Comparison of ENCODE assay signal across 1 cellular context in genomic region chr15:89543389-89543788, GRCh38.
TF ChIP-seq lines count a peak whose summit lies in the region.

No MANE protein-coding gene starts in this region.

TF ChIP-seq in K562, 482 proteins besides CTCF, POLR2A, EP300 and RAD21 (continued from another document):
- TF ChIP-seq USF2 (CRISPR knock-in tag; IDR thresholded peaks at IDR 0.05): peak; percentile 78
- no peak for TF ChIP-seq ZNF77 (CRISPR knock-in tag; IDR thresholded peaks at IDR 0.05)
- TF ChIP-seq ZBTB49 (CRISPR knock-in tag; IDR thresholded peaks at IDR 0.05; ENCODE audit: borderline replicate concordance): no peak
- no peak for TF ChIP-seq E2F8 (IDR thresholded peaks at IDR 0.05; ENCODE audit: low read depth, partially characterized antibody)
- TF ChIP-seq RAD51 (IDR thresholded peaks at IDR 0.05; ENCODE audit: borderline replicate concordance, low read depth): peak; percentile 42
- TF ChIP-seq ETV6 (IDR thresholded peaks at IDR 0.05; ENCODE audit: borderline replicate concordance in 1 of 2, low read depth in 2 of 2, low read length in 1 of 2): no peak
- no peak for TF ChIP-seq ETV6 (CRISPR knock-in tag; IDR thresholded peaks at IDR 0.05; ENCODE audit: borderline replicate concordance)
- TF ChIP-seq ZNF253 (CRISPR knock-in tag; conservative IDR thresholded peaks at IDR 0.05): no peak
- no peak for TF ChIP-seq SP1 (CRISPR knock-in tag; IDR thresholded peaks at IDR 0.05)
- TF ChIP-seq HNRNPH1 (optimal IDR thresholded peaks at IDR 0.05; ENCODE audit: low read depth, low read length): no peak
- TF ChIP-seq GMEB1 (CRISPR knock-in tag; IDR thresholded peaks at IDR 0.05): no peak
- no peak for TF ChIP-seq ID3 (CRISPR knock-in tag; IDR thresholded peaks at IDR 0.05)
- no peak for TF ChIP-seq ID3 (tag; IDR thresholded peaks at IDR 0.05)
- no peak for TF ChIP-seq RBBP5 (IDR thresholded peaks at IDR 0.05; ENCODE audit: borderline replicate concordance, insufficient read depth, low read length, poor library complexity, severe bottlenecking)
- peak; percentile 77 for TF ChIP-seq USF1 (CRISPR knock-in tag; IDR thresholded peaks at IDR 0.05)
- no peak for TF ChIP-seq CEBPB (tag; IDR thresholded peaks at IDR 0.05)
- TF ChIP-seq CBX5 (IDR thresholded peaks at IDR 0.05; ENCODE audit: borderline replicate concordance, low read depth): no peak
- TF ChIP-seq ZNF280B (CRISPR knock-in tag; IDR thresholded peaks at IDR 0.05): no peak
